In the genomic region with DNA sequence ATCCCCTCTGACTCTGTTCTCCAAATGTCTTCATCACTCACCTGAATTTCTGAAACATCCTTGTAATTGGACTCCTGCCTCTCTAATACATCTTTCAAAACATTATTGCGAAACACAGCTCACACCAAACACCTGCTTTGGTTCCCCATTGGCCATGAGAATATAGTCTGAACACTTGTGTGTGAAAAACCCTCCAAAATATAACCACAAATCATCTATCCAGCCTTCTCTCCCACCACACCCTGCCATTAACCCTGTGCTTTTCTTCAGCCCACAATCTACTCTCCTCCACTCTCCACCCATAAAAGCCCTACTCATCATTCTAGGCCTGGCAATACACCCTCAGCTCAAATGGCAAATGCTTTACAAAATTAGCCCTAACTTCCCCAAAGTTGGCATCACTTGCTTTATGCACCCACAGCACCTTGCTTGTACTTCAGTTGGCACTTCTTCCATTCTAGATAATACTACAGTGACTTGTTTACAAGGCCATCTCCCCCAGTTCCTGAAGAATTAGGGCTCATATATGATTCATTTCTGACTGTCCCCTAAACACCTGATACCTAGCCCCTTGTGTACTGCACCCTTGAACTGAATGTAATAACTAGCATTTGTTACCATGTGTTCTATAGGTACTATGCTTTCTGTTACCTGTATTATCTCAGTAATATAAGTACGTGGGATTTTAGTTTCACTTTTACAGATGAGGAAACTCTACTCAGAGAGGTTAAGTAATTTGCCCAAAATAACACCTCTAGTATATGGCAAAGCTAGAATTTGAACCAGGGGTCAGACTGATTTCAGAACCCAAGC, we compare ENCODE assay signal across 1 cellular context.
TF ChIP-seq lines count a peak whose summit lies in the region.

No MANE protein-coding gene starts in this region.

TF ChIP-seq in H1, 55 proteins besides CTCF, POLR2A, EP300 and RAD21:
- peak; percentile 74 for TF ChIP-seq CEBPB (IDR thresholded peaks at IDR 0.05; ENCODE audit: low read depth, low read length)
